ENCODE assay signal across 14 cellular contexts in genomic region chr6:136773473-136773796, GRCh38. TPM values are rescaled to one million over a fixed set of nuclear protein-coding genes. Genes with fewer than 3 reads are reported as not detected.
A peak's percentile ranks its signal among the peaks of the same experiment; 100 is the strongest.
DNase-seq lines count a peak whose midpoint lies in the region; ATAC-seq and TF ChIP-seq lines count a peak whose summit lies in the region.
"Had no signal": no experiment of that assay in that cellular context is flagged by ENCODE, and none has a peak within 500 bp of the region (broad histone marks: within the 10 kb centered on the region; RNA-seq: fewer than 3 reads in every experiment).

No MANE protein-coding gene starts in this region.

- H3K4me3 ChIP-seq in breast epithelium (no peak overlapping the region), IMR-90 (ENCODE audit: insufficient read depth, low read depth, low read length) (no peak overlapping the region), dorsolateral prefrontal cortex (no peak overlapping the region), thoracic aorta (peak overlapping the region; percentile 33)
- H3K4me3 ChIP-seq: lower lobe of right lung had no signal

- no peak overlapping the region for H4K91ac ChIP-seq in IMR-90 (ENCODE audit: insufficient read depth, low read depth, low read length)

- POLR2A ChIA-PET in MCF 10A (lab: Yijun Ruan, JAX) = interaction anchor here (0.8 to 5.2 kb wide), 6 partner anchors 10 to 104 kb away, joined by 3 to 60 read pairs (median 9); partner anchors contain the start of gene MAP3K5
- POLR2A ChIA-PET in IMR-90 (lab: Charles Lee; ENCODE audit: unreplicated experiment) = no interaction called here

- BruUV-seq in MCF 10A (replicated peaks; lab: Mats Ljungman, UMichigan) = no TSS peak
- BruUV-seq in IMR-90 (replicated peaks; lab: Mats Ljungman, UMichigan) = no TSS peak

- no peak overlapping the region for H4K8ac ChIP-seq in IMR-90 (ENCODE audit: low read depth in 2 of 2, low read length in 2 of 2)

- H2AFZ ChIP-seq in IMR-90 (replicated peaks; ENCODE audit: low read length, poor library complexity) = no peak overlapping the region

- H4K20me1 ChIP-seq in IMR-90 (ENCODE audit: insufficient read depth, low read length) = peaks cover 15% of the 10 kb centered on the region; the same call in 1 of the 2 replicates

- peaks cover 37 to 71% of the 10 kb centered on the region in 2 experiments for H3K79me1 ChIP-seq in IMR-90 (ENCODE audit: low read depth in 1 of 2, low read length in 2 of 2)

- H3K9me1 ChIP-seq in IMR-90 (ENCODE audit: insufficient read depth, low read length) = no peaks in the 10 kb centered on the region

- DNase-seq in MCF 10A (ENCODE audit: unreplicated experiment) (no peak), breast epithelium (ENCODE audit: low spot score in 2 of 2) (no peak), IMR-90 (no peak), dorsolateral prefrontal cortex (no peak), thoracic aorta (ENCODE audit: low spot score) (no peak), GM13977 (ENCODE audit: low spot score) (no peak), ureter (ENCODE audit: low spot score) (no peak), posterior cingulate gyrus (no peak)
- DNase-seq: activated T-cell treated with anti-CD3 and anti-CD28 coated beads, Interleukin-2, amount 50 U/mL, for 1 hour; dermis blood vessel endothelial cell; HFFc6; lower lobe of right lung; NCI-H2107; WERI-Rb-1 had no signal

- H3K27ac ChIP-seq in breast epithelium (no peak overlapping the region), IMR-90 (ENCODE audit: insufficient read depth, low read length) (no peak overlapping the region), dorsolateral prefrontal cortex (peak overlapping the region in 46 of 59 donors; percentile 1 to 75 (median 56)), thoracic aorta (peak overlapping the region; percentile 48 to 81)
- H3K27ac ChIP-seq: WERI-Rb-1 had no signal

- no peak for TF ChIP-seq RAD21 in IMR-90 (IDR thresholded peaks at IDR 0.05; ENCODE audit: low read length)

- H2BK15ac ChIP-seq in IMR-90 (ENCODE audit: low read depth, low read length) = no peak overlapping the region

- H3K27me3 Mint-ChIP-seq in MCF 10A (ENCODE audit: insufficient read depth, unreplicated experiment) = no peaks in the 10 kb centered on the region

- peak overlapping the region; percentile 43 for H2AK5ac ChIP-seq in IMR-90 (ENCODE audit: low read depth, low read length)

- no peak overlapping the region for H2BK20ac ChIP-seq in IMR-90 (ENCODE audit: low read depth, low read length)

- H3K9me3 ChIP-seq in breast epithelium (no peaks in the 10 kb centered on the region), IMR-90 (ENCODE audit: control insufficient read depth, insufficient read depth, low read length) (no peaks in the 10 kb centered on the region), thoracic aorta (no peaks in the 10 kb centered on the region)
- H3K9me3 ChIP-seq: lower lobe of right lung had no signal

- no peaks in the 10 kb centered on the region for H3K9me3 Mint-ChIP-seq in MCF 10A (ENCODE audit: unreplicated experiment)
- H3K9me3 Mint-ChIP-seq: HFFc6 had no signal

- dilution Hi-C loops in IMR-90 (cut with HindIII; ENCODE audit: low sequenced_read_pairs, unreplicated experiment) = no loop called here

- no peak overlapping the region for H3K4me3 Mint-ChIP-seq in MCF 10A (ENCODE audit: unreplicated experiment)
- H3K4me3 Mint-ChIP-seq: HFFc6 had no signal

- peak overlapping the region; percentile 1; the same call in 1 of the 2 replicates for H3K23ac ChIP-seq in IMR-90 (ENCODE audit: low read depth, low read length)

- H2BK120ac ChIP-seq in IMR-90 (ENCODE audit: low read depth, low read length) = peak overlapping the region; percentile 30; the same call in 1 of the 2 replicates

- no peak overlapping the region for H3K4me2 ChIP-seq in IMR-90 (ENCODE audit: low read depth, low read length)

- no peak overlapping the region for H4K5ac ChIP-seq in IMR-90 (ENCODE audit: low read depth, low read length)

- no peak overlapping the region for H2AK9ac ChIP-seq in IMR-90 (replicated peaks; ENCODE audit: low read depth, low read length, poor library complexity)

- H3K18ac ChIP-seq in IMR-90 (ENCODE audit: low read depth, low read length) = no peak overlapping the region

- H3K27me3 ChIP-seq in breast epithelium (no peaks in the 10 kb centered on the region), IMR-90 (ENCODE audit: control insufficient read depth, insufficient read depth, low read length) (no peaks in the 10 kb centered on the region), dorsolateral prefrontal cortex (no peaks in the 10 kb centered on the region), thoracic aorta (replicated peaks; ENCODE audit: insufficient read depth) (no peaks in the 10 kb centered on the region)

- H3K36me3 ChIP-seq in breast epithelium (no peaks in the 10 kb centered on the region), IMR-90 (ENCODE audit: control insufficient read depth, insufficient read depth, low read length) (no peaks in the 10 kb centered on the region), thoracic aorta (no peaks in the 10 kb centered on the region)
- H3K36me3 ChIP-seq: lower lobe of right lung, WERI-Rb-1 had no signal

- CTCF ChIA-PET in MCF 10A (lab: Yijun Ruan, JAX) = interaction anchor here (1.7 to 2.3 kb wide), 2 partner anchors 19 to 129 kb away, joined by 5 read pairs; partner anchors contain the start of gene MAP3K5
- CTCF ChIA-PET in IMR-90 (lab: Yijun Ruan, JAX) = no interaction called here

- intact Hi-C loops in MCF 10A (cut with micrococcal nuclease) (no loop called here), breast epithelium (cut with DNase I; ENCODE audit: low total_unique reads) (no loop called here), IMR-90 (cut with micrococcal nuclease) (no loop called here), dorsolateral prefrontal cortex (cut with DNase I) (no loop called here), posterior cingulate gyrus (cut with DNase I) (no loop called here)

- TF ChIP-seq CTCF in MCF 10A (IDR thresholded peaks at IDR 0.05; ENCODE audit: unreplicated experiment) (no peak), breast epithelium (IDR thresholded peaks at IDR 0.05) (no peak), IMR-90 (conservative IDR thresholded peaks at IDR 0.05; ENCODE audit: low read depth, low read length) (no peak), dorsolateral prefrontal cortex (IDR thresholded peaks at IDR 0.05 in 54 of 56, conservative IDR thresholded peaks at IDR 0.05 in 2 of 56; ENCODE audit: low read depth in 1 of 56, partially characterized antibody in 56 of 56) (no peak), thoracic aorta (IDR thresholded peaks at IDR 0.05) (no peak), GM13977 (IDR thresholded peaks at IDR 0.05; ENCODE audit: extremely low read depth, insufficient read depth, missing control alignments) (no peak)

- peaks cover 21% of the 10 kb centered on the region for H3K4me1 Mint-ChIP-seq in MCF 10A (ENCODE audit: insufficient read depth, unreplicated experiment)

- no CpG with 5 or more reads among the region's 4 CpGs for whole genome bisulfite sequencing in IMR-90 (ENCODE audit: extremely low coverage in 2 of 2, insufficient read length in 1 of 2), 2 experiments

- peak overlapping the region; percentile 7; the same call in 1 of the 2 replicates for H3K14ac ChIP-seq in IMR-90 (replicated peaks; ENCODE audit: low read depth, low read length)

- no peak for ATAC-seq in IMR-90 (ENCODE audit: low read depth)
- ATAC-seq in thoracic aorta (ENCODE audit: insufficient number of reproducible peaks, low FRiP score, low read depth) = no peak

- H2BK5ac ChIP-seq in IMR-90 (ENCODE audit: low read depth, low read length, poor library complexity, severe bottlenecking) = no peak overlapping the region

- H3K4me1 ChIP-seq in breast epithelium = no peaks in the 10 kb centered on the region
- peaks cover 5% of the 10 kb centered on the region; the same call in 1 of the 2 replicates for H3K4me1 ChIP-seq in IMR-90 (ENCODE audit: control insufficient read depth, insufficient read depth, low read length)
- peaks cover 50 to 69% of the 10 kb centered on the region in 2 donors for H3K4me1 ChIP-seq in thoracic aorta (ENCODE audit: control insufficient read depth in 1 of 2, low read depth in 2 of 2)

- in situ Hi-C loops in IMR-90 (cut with MboI; ENCODE audit: low sequenced_read_pairs) = no loop called here
- in situ Hi-C loops in GM13977 (cut with MboI; ENCODE audit: low pct_unique_long_range_greater_than_20kb, low sequenced_read_pairs, unreplicated experiment) = no loop called here

- peaks cover 6% of the 10 kb centered on the region for H3K36me3 Mint-ChIP-seq in MCF 10A (ENCODE audit: insufficient read depth, unreplicated experiment)

- no peak for TF ChIP-seq POLR2A in breast epithelium (IDR thresholded peaks at IDR 0.05)
- no peak for TF ChIP-seq POLR2A in IMR-90 (IDR thresholded peaks at IDR 0.05; ENCODE audit: low read depth, low read length)

- no peak overlapping the region for H3K9ac ChIP-seq in IMR-90 (ENCODE audit: low read depth, low read length)

- 0 out of 2 replicates have a peak overlapping the region, but pooled peaks have one; percentile 18 for H3K4ac ChIP-seq in IMR-90 (ENCODE audit: low read depth, low read length)

- H3K56ac ChIP-seq in IMR-90 (ENCODE audit: extremely low read depth, insufficient read depth, low read length) = no peak overlapping the region

- H3K27ac Mint-ChIP-seq in MCF 10A (ENCODE audit: low read depth, unreplicated experiment) = peak overlapping the region; percentile 72
- H3K27ac Mint-ChIP-seq: HFFc6 had no signal

TF ChIP-seq in IMR-90, 13 proteins besides CTCF, POLR2A, EP300 and RAD21 (continues in another document):
- no peak for TF ChIP-seq NFE2L2 (IDR thresholded peaks at IDR 0.05; ENCODE audit: low read depth, low read length)
- TF ChIP-seq CHD1 (IDR thresholded peaks at IDR 0.05; ENCODE audit: low read depth, low read length) = no peak
- TF ChIP-seq CEBPB (IDR thresholded peaks at IDR 0.05; ENCODE audit: low read depth, low read length) = no peak
- TF ChIP-seq MAZ (IDR thresholded peaks at IDR 0.05; ENCODE audit: borderline replicate concordance, low read depth, low read length) = no peak
- TF ChIP-seq FOS (IDR thresholded peaks at IDR 0.05; ENCODE audit: low read depth, low read length) = no peak

RNA-seq across cellular contexts. Expression of gene MAP3K5, which starts 18.8 kb away (rescaled TPM):
- total RNA-seq in MCF 10A (2022) (7.6 and 8.4 TPM in 2 replicates), breast epithelium (10 to 100 TPM; 18.6 to 40.0 (median 33.2) TPM), IMR-90 (2012; rRNA removed) (17.2 and 17.6 TPM in 2 replicates), dorsolateral prefrontal cortex (10 to 100 TPM; 26.2 to 70.0 (median 45.3) TPM), thoracic aorta (100 to 1,000 TPM in 1 of 2 donors, 10 to 100 TPM in 1; 73.6 to 101 TPM), ureter (54.6 TPM)
- 4.9 and 5.4 TPM in 2 replicates for polyA plus RNA-seq in IMR-90 (2012; rRNA removed)
- 2.0 and 2.1 TPM in 2 replicates for polyA plus RNA-seq in IMR-90 (2012; cell fraction: cytosol; rRNA removed)
- 1.4 and 6.3 TPM in 2 replicates for polyA plus RNA-seq in IMR-90 (2012; cell fraction: nucleus; rRNA removed; ENCODE audit: low replicate concordance)

RNA-seq across cellular contexts. Expression of gene PEX7, which starts 49.0 kb away (rescaled TPM):
- total RNA-seq in MCF 10A (2022) (6.0 and 8.2 TPM in 2 replicates), breast epithelium (10 to 100 TPM in 2 of 3 donors, 1 to 10 TPM in 1; 8.2 to 20.0 (median 19.3) TPM), IMR-90 (2012; rRNA removed) (7.0 and 11.9 TPM in 2 replicates), dorsolateral prefrontal cortex (10 to 100 TPM in 7 of 120 experiments, 1 to 10 TPM in 113; 2.1 to 11.5 (median 7.1) TPM), thoracic aorta (1 to 10 TPM; 7.6 TPM), ureter (10.7 TPM)
- 4.1 and 5.4 TPM in 2 replicates for polyA plus RNA-seq in IMR-90 (2012; rRNA removed)
- 4.8 and 10.3 TPM in 2 replicates for polyA plus RNA-seq in IMR-90 (2012; cell fraction: cytosol; rRNA removed)
- polyA plus RNA-seq in IMR-90 (2012; cell fraction: nucleus; rRNA removed; ENCODE audit: low replicate concordance) = 4.0 and 4.4 TPM in 2 replicates

Comparison
In these comparisons a context has a peak if more than half of its experiments do, and no peak if none do; other contexts are left out.
1. H3K27ac ChIP-seq: peak in dorsolateral prefrontal cortex (46 of 59) and thoracic aorta (2 of 2); none in breast epithelium (0 of 2) and IMR-90 (single experiment).